Comparison of ENCODE assay signal across 2 cellular contexts in genomic region chr19:30545752-30546151, GRCh38.
TF ChIP-seq lines count a peak whose summit lies in the region.

No MANE protein-coding gene starts in this region.

TF ChIP-seq in GM23338, 12 proteins besides CTCF, POLR2A, EP300 and RAD21:
- TF ChIP-seq EZH2 (IDR thresholded peaks at IDR 0.05; ENCODE audit: low read depth, unreplicated experiment) (no peak), ZNF462 (CRISPR knock-in tag; IDR thresholded peaks at IDR 0.05) (no peak), ZNF331 (CRISPR knock-in tag; IDR thresholded peaks at IDR 0.05; ENCODE audit: low read depth) (no peak)

TF ChIP-seq in H1, 55 proteins besides CTCF, POLR2A, EP300 and RAD21:
- TF ChIP-seq BRCA1 (IDR thresholded peaks at IDR 0.05; ENCODE audit: low read depth, low read length) = no peak
- TF ChIP-seq KDM4A (IDR thresholded peaks at IDR 0.05; ENCODE audit: low read depth, low read length, severe bottlenecking) = no peak
- 0 out of 2 replicates have a peak, but pooled peaks have one; percentile 33 for TF ChIP-seq POU5F1 (IDR thresholded peaks at IDR 0.05; ENCODE audit: low read depth, low read length)
- 0 out of 4 replicates have a peak, but pooled peaks have one; percentile 29 to 44 for TF ChIP-seq HDAC2 (IDR thresholded peaks at IDR 0.05; ENCODE audit: borderline replicate concordance in 1 of 2, low read depth in 2 of 2, low read length in 2 of 2)
- no peak for TF ChIP-seq SIX5 (IDR thresholded peaks at IDR 0.05; ENCODE audit: low read depth, low read length)
- TF ChIP-seq CTBP2 (IDR thresholded peaks at IDR 0.05; ENCODE audit: borderline replicate concordance, insufficient read depth, insufficient read length, low read length) = peak; percentile 65
- TF ChIP-seq BACH1 (IDR thresholded peaks at IDR 0.05; ENCODE audit: low read length) = no peak
- no peak for TF ChIP-seq TAF1 (IDR thresholded peaks at IDR 0.05; ENCODE audit: low read depth, low read length)
- no peak for TF ChIP-seq TBP (IDR thresholded peaks at IDR 0.05; ENCODE audit: low read depth, low read length)
- no peak for TF ChIP-seq USF2 (IDR thresholded peaks at IDR 0.05; ENCODE audit: low read length)
- no peak for TF ChIP-seq CHD7 (IDR thresholded peaks at IDR 0.05; ENCODE audit: insufficient replicate concordance, low read length)
- TF ChIP-seq EGR1 (IDR thresholded peaks at IDR 0.05; ENCODE audit: borderline replicate concordance, low read depth, low read length) = no peak
- peak; percentile 89 for TF ChIP-seq TCF12 (IDR thresholded peaks at IDR 0.05; ENCODE audit: low read depth, low read length)
- TF ChIP-seq SIRT6 (IDR thresholded peaks at IDR 0.05; ENCODE audit: low read length) = no peak
- no peak for TF ChIP-seq ZNF274 (IDR thresholded peaks at IDR 0.05; ENCODE audit: borderline replicate concordance, extremely low read depth, low read length)
- TF ChIP-seq CHD2 (IDR thresholded peaks at IDR 0.05; ENCODE audit: low read length) = 0 out of 2 replicates have a peak, but pooled peaks have one; percentile 32
- no peak for TF ChIP-seq RBBP5 (IDR thresholded peaks at IDR 0.05; ENCODE audit: borderline replicate concordance, low read depth, low read length)
- TF ChIP-seq TAF7 (optimal IDR thresholded peaks at IDR 0.05; ENCODE audit: borderline replicate concordance, low read depth, low read length) = no peak
